In genomic region chr6:33204415-33205171, GRCh38 we compare ENCODE assay signal across 1 cellular context.
A peak's percentile ranks its signal among the peaks of the same experiment; 100 is the strongest.
TF ChIP-seq lines count a peak whose summit lies in the region.

HSD17B8 (plus strand) TSS chr6:33204655; CDS start chr6:33204669, 14 bp downstream.

TF ChIP-seq in K562, 482 proteins besides CTCF, POLR2A, EP300 and RAD21 (continued from another document):
- peak; percentile 86 for TF ChIP-seq HMG20B (CRISPR knock-in tag; IDR thresholded peaks at IDR 0.05)
- peak; percentile 81 for TF ChIP-seq KDM5B (IDR thresholded peaks at IDR 0.05; ENCODE audit: insufficient replicate concordance, low read depth, low read length)
